28 cellular contexts compared by ENCODE assay signal in the genomic region with DNA sequence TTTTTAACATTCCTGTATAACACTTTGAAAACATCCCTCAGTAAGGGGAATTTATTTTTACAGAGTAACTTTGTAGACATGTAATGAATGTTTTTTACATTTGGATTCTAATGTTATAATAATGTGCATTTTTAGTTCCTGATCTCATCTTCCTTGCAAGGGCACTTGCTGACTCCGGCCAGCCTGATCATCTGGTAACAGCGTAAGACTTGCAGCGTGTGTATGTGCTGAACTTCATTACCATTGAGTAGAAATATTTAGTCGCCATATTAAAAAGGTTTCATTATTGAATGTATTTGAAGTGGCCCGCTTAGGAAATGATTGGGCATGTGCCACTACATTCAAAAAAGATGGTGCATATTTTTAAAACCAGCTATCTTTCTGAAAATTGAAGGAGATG.
DNase-seq lines count a peak whose midpoint lies in the region; ATAC-seq and TF ChIP-seq lines count a peak whose summit lies in the region.
"Had no signal": no experiment of that assay in that cellular context is flagged by ENCODE, and none has a peak within 500 bp of the region (broad histone marks: within the 10 kb centered on the region; RNA-seq: fewer than 3 reads in every experiment).

No MANE protein-coding gene starts in this region.

- no peak overlapping the region for H3K27ac ChIP-seq in tibial artery
- H3K27ac ChIP-seq: colonic mucosa, PC-9, right lobe of liver, testis had no signal

- peaks cover 0 to 8% (median 6%) of the 10 kb centered on the region in 3 donors for H3K9me3 ChIP-seq in tibial artery
- H3K9me3 ChIP-seq: colonic mucosa, right lobe of liver, testis had no signal

- H3K4me3 Mint-ChIP-seq in dendritic cell treated with granulocyte-macrophage colony-stimulating factor and Interleukin-4, amounts not matched to agents 40 ng/mL and 50 ng/mL, for 4 days, result peak overlapping the region; percentile 46
- H3K4me3 Mint-ChIP-seq in stimulated activated naive B cell treated with anti-CD40 and anti-IgM and Interleukin-4, amounts not matched to agents 10 μg/mL and 1 μg/mL and 100 μg/mL, for 72 hours, result peak overlapping the region; percentile 74
- H3K4me3 Mint-ChIP-seq: activated naive CD8-positive, alpha-beta T cell; activated T-helper 17 cell treated with anti-CD3 and anti-CD28 coated beads, Interleukin-2, amount 50 U/mL, for 72 hours; GM23338; neural crest cell; T-helper 2 cell treated with Interferon-gamma antibody and Interleukin-4, amounts not matched to agents 5 μg/mL and 100 μg/mL, for 36 hours had no signal

- peaks cover 16% of the 10 kb centered on the region for H3K9me3 Mint-ChIP-seq in dendritic cell treated with granulocyte-macrophage colony-stimulating factor and Interleukin-4, amounts not matched to agents 40 ng/mL and 50 ng/mL, for 4 days
- peaks cover 8 to 19% of the 10 kb centered on the region in 2 donors for H3K9me3 Mint-ChIP-seq in stimulated activated naive B cell treated with anti-CD40 and anti-IgM and Interleukin-4, amounts not matched to agents 10 μg/mL and 1 μg/mL and 100 μg/mL, for 72 hours
- H3K9me3 Mint-ChIP-seq: T-helper 2 cell treated with Interferon-gamma antibody and Interleukin-4, amounts not matched to agents 5 μg/mL and 100 μg/mL, for 36 hours had no signal

- no peaks in the 10 kb centered on the region for H3K27me3 ChIP-seq in tibial artery
- H3K27me3 ChIP-seq: colonic mucosa, right lobe of liver, testis had no signal

- intact Hi-C loops in Right ventricle myocardium superior (cut with DNase I) (no loop called here), cardiac septum (cut with DNase I) (no loop called here), tibial artery (cut with DNase I; ENCODE audit: low total_unique reads) (no loop called here)
- intact Hi-C loops in dendritic cell treated with granulocyte-macrophage colony-stimulating factor and Interleukin-4, amounts not matched to agents 40 ng/mL and 50 ng/mL, for 4 days (cut with micrococcal nuclease), result loop anchor here (2.0 to 5.0 kb wide), 2 partner anchors 45 to 390 kb away; no protein-coding TSS in a partner anchor

- ATAC-seq in Right ventricle myocardium superior (ENCODE audit: poor library complexity), result peak; percentile 73
- peak; percentile 80 to 82 for ATAC-seq in stimulated activated naive B cell treated with anti-CD40 and anti-IgM and Interleukin-4, amounts not matched to agents 10 μg/mL and 1 μg/mL and 100 μg/mL, for 72 hours (replicated peaks)
- ATAC-seq: activated T-helper 17 cell treated with anti-CD3 and anti-CD28 coated beads, Interleukin-2, amount 50 U/mL, for 72 hours; GM23338; K562 had no signal

- TF ChIP-seq CTCF in tibial artery (IDR thresholded peaks at IDR 0.05), result no peak

- peaks cover 0 to 5% (median 0%) of the 10 kb centered on the region in 4 donors for H3K4me1 ChIP-seq in tibial artery
- H3K4me1 ChIP-seq: colonic mucosa, right lobe of liver, testis had no signal

- peaks cover 14% of the 10 kb centered on the region for H3K36me3 Mint-ChIP-seq in dendritic cell treated with granulocyte-macrophage colony-stimulating factor and Interleukin-4, amounts not matched to agents 40 ng/mL and 50 ng/mL, for 4 days (ENCODE audit: low read depth)
- peaks cover 26 to 35% of the 10 kb centered on the region in 2 donors for H3K36me3 Mint-ChIP-seq in stimulated activated naive B cell treated with anti-CD40 and anti-IgM and Interleukin-4, amounts not matched to agents 10 μg/mL and 1 μg/mL and 100 μg/mL, for 72 hours

- DNase-seq in Right ventricle myocardium superior (no peak), cardiac septum (ENCODE audit: low spot score) (no peak), KG1 (lab: John Stamatoyannopoulos, UW) (peak; percentile 69), GF-D8 (lab: John Stamatoyannopoulos, UW) (no peak), tibial artery (no peak)
- no peak for DNase-seq in stimulated activated naive B cell treated with anti-CD40 and anti-IgM and Interleukin-4, amounts not matched to agents 10 μg/mL and 1 μg/mL and 100 μg/mL, for 72 hours
- DNase-seq in activated CD8-positive, alpha-beta memory T cell treated with anti-CD3 and anti-CD28 coated beads for 24 hours, result no peak
- DNase-seq: anterior cingulate cortex; colonic mucosa; DMS153; effector memory CD4-positive, alpha-beta T cell; erythroblast; head of caudate nucleus; NCI-H146; PC-9; posterior cingulate gyrus; right lobe of liver; SHP77 treated with DMSO at 0.1 percent for 48 hours; stimulated activated CD4-positive, alpha-beta T cell treated with anti-CD3 and anti-CD28 coated beads, Interleukin-4, amount 100 ng/mL, for 4 hours; stimulated activated naive CD4-positive, alpha-beta T cell; testis had no signal

- H3K27ac Mint-ChIP-seq in dendritic cell treated with granulocyte-macrophage colony-stimulating factor and Interleukin-4, amounts not matched to agents 40 ng/mL and 50 ng/mL, for 4 days, result peak overlapping the region; percentile 77
- H3K27ac Mint-ChIP-seq in stimulated activated naive B cell treated with anti-CD40 and anti-IgM and Interleukin-4, amounts not matched to agents 10 μg/mL and 1 μg/mL and 100 μg/mL, for 72 hours, result peak overlapping the region; percentile 85
- H3K27ac Mint-ChIP-seq: activated naive CD8-positive, alpha-beta T cell; activated T-helper 17 cell treated with anti-CD3 and anti-CD28 coated beads, Interleukin-2, amount 50 U/mL, for 72 hours; GM23338; T-helper 2 cell treated with Interferon-gamma antibody and Interleukin-4, amounts not matched to agents 5 μg/mL and 100 μg/mL, for 36 hours had no signal

- no peaks in the 10 kb centered on the region for H3K27me3 Mint-ChIP-seq in dendritic cell treated with granulocyte-macrophage colony-stimulating factor and Interleukin-4, amounts not matched to agents 40 ng/mL and 50 ng/mL, for 4 days
- no peaks in the 10 kb centered on the region for H3K27me3 Mint-ChIP-seq in stimulated activated naive B cell treated with anti-CD40 and anti-IgM and Interleukin-4, amounts not matched to agents 10 μg/mL and 1 μg/mL and 100 μg/mL, for 72 hours

- H3K4me3 ChIP-seq in tibial artery, result no peak overlapping the region
- H3K4me3 ChIP-seq: colonic mucosa, GM23338, K562, PC-9, right lobe of liver, testis had no signal

- no peaks in the 10 kb centered on the region for H3K36me3 ChIP-seq in tibial artery
- H3K36me3 ChIP-seq: colonic mucosa, right lobe of liver had no signal

- H3K4me1 Mint-ChIP-seq in dendritic cell treated with granulocyte-macrophage colony-stimulating factor and Interleukin-4, amounts not matched to agents 40 ng/mL and 50 ng/mL, for 4 days (ENCODE audit: low read depth), result peaks cover 36% of the 10 kb centered on the region
- peaks cover 30 to 58% of the 10 kb centered on the region in 2 donors for H3K4me1 Mint-ChIP-seq in stimulated activated naive B cell treated with anti-CD40 and anti-IgM and Interleukin-4, amounts not matched to agents 10 μg/mL and 1 μg/mL and 100 μg/mL, for 72 hours
- H3K4me1 Mint-ChIP-seq: activated T-helper 17 cell treated with anti-CD3 and anti-CD28 coated beads, Interleukin-2, amount 50 U/mL, for 72 hours; GM23338; neural crest cell had no signal
